21 cellular contexts compared by ENCODE assay signal in the genomic region with DNA sequence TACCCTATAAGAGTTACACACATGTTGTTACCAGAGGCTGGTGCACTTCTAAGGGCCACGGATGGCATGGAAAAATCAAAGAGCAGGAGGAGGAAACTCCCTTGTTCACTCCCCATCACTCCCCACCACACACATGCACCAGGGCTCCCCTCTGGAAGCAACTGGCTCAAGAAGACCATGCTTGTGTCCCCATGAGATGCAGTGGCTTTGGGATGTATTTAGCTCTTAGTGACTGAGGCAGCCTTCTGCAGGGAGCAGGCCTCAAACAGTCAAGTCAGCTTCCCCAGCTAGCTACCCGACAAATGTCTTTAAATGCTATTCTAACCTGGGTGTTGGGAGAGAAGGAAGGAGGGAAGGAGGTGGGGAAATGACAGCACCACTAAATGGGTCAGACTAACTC.
"Had no signal": no experiment of that assay in that cellular context is flagged by ENCODE, and none has a peak within 500 bp of the region (broad histone marks: within the 10 kb centered on the region; RNA-seq: fewer than 3 reads in every experiment).

No MANE protein-coding gene starts in this region.

- ATAC-seq: activated CD8-positive, alpha-beta T cell treated with anti-CD3 and anti-CD28 coated beads for 36 hours; activated T-helper 17 cell treated with anti-CD3 and anti-CD28 coated beads, Interleukin-2, amount 50 U/mL, for 72 hours; left colon had no signal

- H3K9me3 ChIP-seq: esophagus muscularis mucosa, pancreas, tibial nerve, uterus had no signal

- H3K4me3 Mint-ChIP-seq: activated CD4-positive, alpha-beta T cell treated with anti-CD3 and anti-CD28 coated beads, Interleukin-2, amount 10 ng/mL, durations not matched to agents 24 days and 14 days; activated CD8-positive, alpha-beta T cell treated with anti-CD3 and anti-CD28 coated beads for 36 hours; activated naive CD8-positive, alpha-beta T cell treated with anti-CD3 and anti-CD28 coated beads for 36 hours; activated T-helper 17 cell treated with anti-CD3 and anti-CD28 coated beads, Interleukin-2, amount 50 U/mL, for 72 hours; central memory CD8-positive, alpha-beta T cell; mesothelial cell of epicardium; neural crest cell had no signal

- H3K36me3 ChIP-seq: esophagus muscularis mucosa, pancreas, uterus had no signal

- H3K27ac ChIP-seq: pancreas had no signal

- H3K27me3 Mint-ChIP-seq: activated CD4-positive, alpha-beta T cell treated with anti-CD3 and anti-CD28 coated beads, Interleukin-2, amount 10 ng/mL, durations not matched to agents 24 days and 14 days; activated naive CD8-positive, alpha-beta T cell treated with anti-CD3 and anti-CD28 coated beads for 36 hours had no signal

- H3K9me3 Mint-ChIP-seq: activated CD4-positive, alpha-beta T cell treated with anti-CD3 and anti-CD28 coated beads, Interleukin-2, amount 10 ng/mL, durations not matched to agents 24 days and 14 days; activated CD8-positive, alpha-beta T cell treated with anti-CD3 and anti-CD28 coated beads for 36 hours; activated naive CD8-positive, alpha-beta T cell treated with anti-CD3 and anti-CD28 coated beads for 36 hours; activated T-helper 17 cell treated with anti-CD3 and anti-CD28 coated beads, Interleukin-2, amount 50 U/mL, for 72 hours; central memory CD8-positive, alpha-beta T cell; mesothelial cell of epicardium; neural crest cell had no signal

- H3K4me1 Mint-ChIP-seq: activated CD4-positive, alpha-beta T cell treated with anti-CD3 and anti-CD28 coated beads, Interleukin-2, amount 10 ng/mL, durations not matched to agents 24 days and 14 days; activated T-helper 17 cell treated with anti-CD3 and anti-CD28 coated beads, Interleukin-2, amount 50 U/mL, for 72 hours; central memory CD8-positive, alpha-beta T cell; mesothelial cell of epicardium had no signal

- H3K27me3 ChIP-seq: esophagus muscularis mucosa, pancreas, tibial nerve, uterus had no signal

- H3K27ac Mint-ChIP-seq: activated CD4-positive, alpha-beta T cell treated with anti-CD3 and anti-CD28 coated beads, Interleukin-2, amount 10 ng/mL, durations not matched to agents 24 days and 14 days; activated CD8-positive, alpha-beta T cell treated with anti-CD3 and anti-CD28 coated beads for 36 hours; activated naive CD8-positive, alpha-beta T cell treated with anti-CD3 and anti-CD28 coated beads for 36 hours; activated T-helper 17 cell treated with anti-CD3 and anti-CD28 coated beads, Interleukin-2, amount 50 U/mL, for 72 hours; mesothelial cell of epicardium had no signal

- H3K4me1 ChIP-seq: pancreas, uterus had no signal

- DNase-seq: activated CD4-positive, alpha-beta T cell treated with anti-CD3 and anti-CD28 coated beads, Interleukin-2, amount 10 ng/mL, durations not matched to agents 24 days and 14 days; activated CD8-positive, alpha-beta T cell treated with anti-CD3 and anti-CD28 coated beads for 36 hours; activated naive CD4-positive, alpha-beta T cell; activated naive CD8-positive, alpha-beta T cell treated with anti-CD3 and anti-CD28 coated beads for 36 hours; activated T-cell treated with anti-CD3 and anti-CD28 coated beads, Interleukin-2, amount 50 U/mL, for 1 hour; amniotic stem cell; cortex of kidney; effector memory CD4-positive, alpha-beta T cell; stimulated activated CD8-positive, alpha-beta memory T cell treated with anti-CD3 and anti-CD28 coated beads, Interleukin-4, amount 100 ng/mL, for 48 hours; stimulated activated naive CD4-positive, alpha-beta T cell; T1000 had no signal

- H3K36me3 Mint-ChIP-seq: activated naive CD8-positive, alpha-beta T cell treated with anti-CD3 and anti-CD28 coated beads for 36 hours had no signal

- H3K4me3 ChIP-seq: lung, pancreas, tibial nerve, uterus had no signal
